ENCODE assay signal across 11 cellular contexts in genomic region chr1:206931709-206932108, GRCh38. TPM values are rescaled to one million over a fixed set of nuclear protein-coding genes. Genes with fewer than 3 reads are reported as not detected.
DNase-seq lines count a peak whose midpoint lies in the region; ATAC-seq, FAIRE-seq and TF ChIP-seq lines count a peak whose summit lies in the region.
"Had no signal": no experiment of that assay in that cellular context is flagged by ENCODE, and none has a peak within 500 bp of the region (broad histone marks: within the 10 kb centered on the region; RNA-seq: fewer than 3 reads in every experiment).

No MANE protein-coding gene starts in this region.

- no peak overlapping the region for H3K4me2 ChIP-seq in K562 (ENCODE audit: insufficient read depth, low read length)
- no peak overlapping the region for H3K4me2 ChIP-seq in osteoblast (ENCODE audit: insufficient read depth, low read length)

- TF ChIP-seq CTCF in GM06990 (IDR thresholded peaks at IDR 0.05; ENCODE audit: insufficient read depth, low read length, poor library complexity, severe bottlenecking): peak; percentile 39
- peak; percentile 17 for TF ChIP-seq CTCF in HFF-Myc (IDR thresholded peaks at IDR 0.05; ENCODE audit: low read depth, low read length, missing control alignments)
- peak; percentile 31 to 44 (median 31); a peak in 5 of 6 replicates for TF ChIP-seq CTCF in K562 (IDR thresholded peaks at IDR 0.05 in 2 of 3, conservative IDR thresholded peaks at IDR 0.05 in 1 of 3; ENCODE audit: insufficient read depth in 2 of 3, low read depth in 1 of 3, low read length in 3 of 3)
- TF ChIP-seq CTCF in osteoblast (IDR thresholded peaks at IDR 0.05; ENCODE audit: extremely low read depth, low read depth, low read length): peak; percentile 33
- no peak for TF ChIP-seq CTCF in coronary artery (IDR thresholded peaks at IDR 0.05)

- TF ChIP-seq POLR2A in K562 (conservative IDR thresholded peaks at IDR 0.05): no peak

- H3K4me1 ChIP-seq in K562 (replicated peaks in 1 of 2; ENCODE audit: control insufficient read depth in 2 of 2, insufficient read depth in 2 of 2, low read length in 2 of 2): peaks cover 9 to 10% of the 10 kb centered on the region in 2 experiments
- no peaks in the 10 kb centered on the region for H3K4me1 ChIP-seq in osteoblast (ENCODE audit: insufficient read depth, low read length)

- H3K9ac ChIP-seq in K562 (ENCODE audit: insufficient read depth in 1 of 2, low read depth in 2 of 2, low read length in 2 of 2): no peak overlapping the region

- TF ChIP-seq RAD21 in K562 (CRISPR knock-in tag; conservative IDR thresholded peaks at IDR 0.05 in 1 of 2, IDR thresholded peaks at IDR 0.05 in 1 of 2): no peak

- POLR2A ChIA-PET in K562 (lab: Yijun Ruan, JAX): interaction anchor here (0.8 to 1.6 kb wide), 10 partner anchors 9 to 119 kb away, joined by 3 to 6 read pairs (median 4); partner anchors contain the start of genes FCMR and YOD1

- no peaks in the 10 kb centered on the region for H3K9me1 ChIP-seq in K562 (ENCODE audit: control insufficient read depth, insufficient read depth, low read length)

- H4K20me1 ChIP-seq in K562 (replicated peaks; ENCODE audit: control insufficient read depth, insufficient read depth, low read length) (no peaks in the 10 kb centered on the region), osteoblast (ENCODE audit: insufficient read depth, low read length) (no peaks in the 10 kb centered on the region)

- peak overlapping the region; percentile 48 for H3K4me3 ChIP-seq in GM06990 (replicated peaks; ENCODE audit: low read depth, low read length)
- H3K4me3 ChIP-seq in HFF-Myc (replicated peaks; ENCODE audit: low read depth, low read length): no peak overlapping the region
- no peak overlapping the region for H3K4me3 ChIP-seq in K562
- no peak overlapping the region for H3K4me3 ChIP-seq in osteoblast (ENCODE audit: insufficient read depth, low read length)
- H3K4me3 ChIP-seq in coronary artery: no peak overlapping the region

- FAIRE-seq in K562 (lab: Jason Lieb, UNC): peak; percentile 32

- TF ChIP-seq EP300 in K562 (IDR thresholded peaks at IDR 0.05; ENCODE audit: low read length): no peak

- DNase-seq in GM06990 (ENCODE audit: extremely low read depth, insufficient read length) (no peak), HFF-Myc (ENCODE audit: extremely low read depth, low read depth) (no peak), K562 (ENCODE audit: extremely low read depth in 1 of 4, low spot score in 3 of 4) (peak in 2 of 4 experiments; percentile 54 to 59), osteoblast (ENCODE audit: insufficient read length, low spot score, missing footprints) (no peak), coronary artery (ENCODE audit: low spot score) (no peak)
- DNase-seq: activated T-cell treated with anti-CD3 and anti-CD28 coated beads, Interleukin-2, amount 50 U/mL, for 4 hours; RPMI8226; stimulated activated CD8-positive, alpha-beta memory T cell treated with anti-CD3 and anti-CD28 coated beads, Interleukin-4, amount 100 ng/mL, for 48 hours had no signal

- 19% methylated on average over 6 of the region's 6 CpGs for WGBS in K562 (ENCODE audit: insufficient coverage, low coverage, missing lambda C conversion rate)

- no peaks in the 10 kb centered on the region for H3K79me2 ChIP-seq in K562 (ENCODE audit: control insufficient read depth, insufficient read depth, low read length)
- no peaks in the 10 kb centered on the region for H3K79me2 ChIP-seq in osteoblast (ENCODE audit: insufficient read depth, low read length)

- BruUV-seq in K562 (replicated peaks; lab: Mats Ljungman, UMichigan): no TSS peak

- no peaks in the 10 kb centered on the region for H3K9me3 ChIP-seq in K562 (replicated peaks; ENCODE audit: control insufficient read depth, insufficient read depth, low read depth, low read length)
- no peaks in the 10 kb centered on the region for H3K9me3 ChIP-seq in osteoblast (ENCODE audit: low read depth, low read length)

- ATAC-seq in K562 (peak; percentile 62), GM18907 (IDR thresholded peaks at IDR 0.05; ENCODE audit: unreplicated experiment) (no peak), HG03565 (IDR thresholded peaks at IDR 0.05; ENCODE audit: unreplicated experiment) (no peak)
- ATAC-seq: activated T-cell treated with anti-CD3 and anti-CD28 coated beads, Interleukin-2, amount 50 U/mL, for 4 hours had no signal

- no peak overlapping the region for H3K27ac ChIP-seq in K562 (ENCODE audit: extremely low read depth, low read depth, low read length)
- H3K27ac ChIP-seq in osteoblast (ENCODE audit: low read depth, low read length): no peak overlapping the region
- H3K27ac ChIP-seq in coronary artery: no peak overlapping the region

- H3K27me3 ChIP-seq in GM06990 (replicated peaks; ENCODE audit: control insufficient read depth, insufficient read depth, low read length) (no peaks in the 10 kb centered on the region), K562 (ENCODE audit: control insufficient read depth in 2 of 2, insufficient read depth in 2 of 2, low read length in 2 of 2) (no peaks in the 10 kb centered on the region), osteoblast (ENCODE audit: insufficient read depth, low read length) (peaks cover 3% of the 10 kb centered on the region)

- intact Hi-C loops in K562 (cut with micrococcal nuclease): loop anchor here (5.0 kb wide), 1 partner anchor 476 kb away; no protein-coding TSS in a partner anchor

- CTCF ChIA-PET in K562 (lab: Yijun Ruan, JAX; ENCODE audit: low intra/inter-chr PET ratio): interaction anchor here (7.6 kb wide), 1 partner anchor 50 kb away, joined by 83 read pairs; no protein-coding TSS in a partner anchor

- in situ Hi-C loops in K562 (cut with MboI): loop anchor here (10.0 kb wide), 1 partner anchor 143 kb away; no protein-coding TSS in a partner anchor

- H2AFZ ChIP-seq in K562 (ENCODE audit: low read depth, low read length) (peak overlapping the region; percentile 40; the same call in 1 of the 2 replicates), osteoblast (ENCODE audit: low read length) (no peak overlapping the region)

- no peaks in the 10 kb centered on the region for H3K36me3 ChIP-seq in GM06990 (ENCODE audit: control insufficient read depth, insufficient read depth, low read length)
- H3K36me3 ChIP-seq in K562 (ENCODE audit: control insufficient read depth, insufficient read depth, low read length): no peaks in the 10 kb centered on the region
- H3K36me3 ChIP-seq in osteoblast (ENCODE audit: insufficient read depth, low read length): no peaks in the 10 kb centered on the region

RNA-seq across cellular contexts. Expression of gene FCMR, which starts 10.0 kb away (rescaled TPM):
- total RNA-seq in K562 (2011; cell fraction: chromatin; rRNA removed; ENCODE audit: low replicate concordance): not detected in 2 replicates
- total RNA-seq in K562 (2011; cell fraction: nucleolus; rRNA removed): not detected in 2 replicates
- not detected in 2 replicates for total RNA-seq in K562 (2011; cell fraction: nucleoplasm; rRNA removed)
- not detected in 2 replicates for total RNA-seq in K562 (2014; rRNA removed)
- total RNA-seq in K562 (2014; rRNA removed; fragmentation: Illumina TruSeq; extraction: Trizol): not detected in 2 replicates
- 0.11 TPM in 1 of 2 replicates, not detected in the other for total RNA-seq in K562 (2015; rRNA removed; fragmentation: Illumina TruSeq; extraction: Trizol)
- 0.54 and 0.82 TPM in 2 replicates for total RNA-seq in K562 (2021)
- polyA plus RNA-seq in K562 (2011; rRNA removed): not detected in 2 replicates
- 0.22 and 0.28 TPM in 2 replicates for polyA plus RNA-seq in K562 (2011; cell fraction: cytosol; rRNA removed)
- 0.25 and 0.26 TPM in 2 replicates for polyA plus RNA-seq in K562 (2011; cell fraction: nucleus; rRNA removed)
- 0.16 and 0.55 TPM in 2 replicates for polyA plus RNA-seq in K562 (2012)
- polyA plus RNA-seq in K562 (2014; fragmentation: Illumina TruSeq; extraction: Trizol): 0.30 and 0.32 TPM in 2 replicates
- polyA plus RNA-seq in K562 (2014; fragmentation: Nextera tagmentation; extraction: Ambion mirVana): under 1 TPM in 1 of 2 experiments, not detected in 1; 0.11 TPM
- not detected in 2 replicates for polyA plus RNA-seq in K562 (2014; rRNA removed)
- 0.32 TPM in 1 of 2 replicates, not detected in the other for polyA minus RNA-seq in K562 (2011; rRNA and poly(A)+ RNA removed)
- polyA minus RNA-seq in K562 (2011; cell fraction: cytosol; rRNA and poly(A)+ RNA removed): not detected in 2 replicates
- not detected in 2 replicates for polyA minus RNA-seq in K562 (2011; cell fraction: nucleus; rRNA and poly(A)+ RNA removed)
- 0.29 TPM in 1 of 2 replicates, not detected in the other for total RNA-seq in osteoblast

RNA-seq across cellular contexts. Expression of gene PIGR, which starts 14.6 kb away (rescaled TPM):
- not detected in 2 replicates for total RNA-seq in K562 (2011; cell fraction: chromatin; rRNA removed; ENCODE audit: low replicate concordance)
- not detected in 2 replicates for total RNA-seq in K562 (2011; cell fraction: nucleolus; rRNA removed)
- total RNA-seq in K562 (2011; cell fraction: nucleoplasm; rRNA removed): not detected in 2 replicates
- total RNA-seq in K562 (2014; rRNA removed) (0.05 TPM in 1 of 2 replicates, not detected in the other), K562 (2014; rRNA removed; fragmentation: Illumina TruSeq; extraction: Trizol) (not detected in 2 replicates), K562 (2015; rRNA removed; fragmentation: Illumina TruSeq; extraction: Trizol) (0.04 TPM in 1 of 2 replicates, not detected in the other), K562 (2021) (1.5 and 2.7 TPM in 2 replicates), osteoblast (not detected in 2 replicates)
- polyA plus RNA-seq in K562 (2011; rRNA removed) (not detected in 2 replicates), K562 (2014; fragmentation: Illumina TruSeq; extraction: Trizol) (0.03 TPM in 1 of 2 replicates, not detected in the other), K562 (2014; fragmentation: Nextera tagmentation; extraction: Ambion mirVana) (under 1 TPM; 0.01 to 0.03 TPM), K562 (2014; rRNA removed) (not detected in 2 replicates)
- polyA plus RNA-seq in K562 (2011; cell fraction: cytosol; rRNA removed): 0.01 TPM in 1 of 2 replicates, not detected in the other
- not detected in 2 replicates for polyA plus RNA-seq in K562 (2011; cell fraction: nucleus; rRNA removed)
- 0.05 and 0.10 TPM in 2 replicates for polyA plus RNA-seq in K562 (2012)
- polyA minus RNA-seq in K562 (2011; rRNA and poly(A)+ RNA removed): not detected in 2 replicates
- not detected in 2 replicates for polyA minus RNA-seq in K562 (2011; cell fraction: cytosol; rRNA and poly(A)+ RNA removed)
- not detected in 2 replicates for polyA minus RNA-seq in K562 (2011; cell fraction: nucleus; rRNA and poly(A)+ RNA removed)

RNA-seq across cellular contexts. Expression of gene IL24, which starts 34.5 kb away (rescaled TPM):
- total RNA-seq in K562 (2011; cell fraction: chromatin; rRNA removed; ENCODE audit: low replicate concordance): not detected in 2 replicates
- not detected in 2 replicates for total RNA-seq in K562 (2011; cell fraction: nucleolus; rRNA removed)
- not detected in 2 replicates for total RNA-seq in K562 (2011; cell fraction: nucleoplasm; rRNA removed)
- total RNA-seq in K562 (2014; rRNA removed) (not detected in 2 replicates), K562 (2014; rRNA removed; fragmentation: Illumina TruSeq; extraction: Trizol) (not detected in 2 replicates), K562 (2015; rRNA removed; fragmentation: Illumina TruSeq; extraction: Trizol) (not detected in 2 replicates), K562 (2021) (not detected in 2 replicates), osteoblast (not detected in 2 replicates)
- polyA plus RNA-seq in K562 (2011; rRNA removed) (not detected in 2 replicates), K562 (2014; fragmentation: Illumina TruSeq; extraction: Trizol) (not detected in 2 replicates), K562 (2014; fragmentation: Nextera tagmentation; extraction: Ambion mirVana) (under 1 TPM in 1 of 2 experiments, not detected in 1; 0.04 TPM), K562 (2014; rRNA removed) (0.19 TPM in 1 of 2 replicates, not detected in the other)
- 0.04 and 0.06 TPM in 2 replicates for polyA plus RNA-seq in K562 (2011; cell fraction: cytosol; rRNA removed)
- 0.07 TPM in 1 of 2 replicates, not detected in the other for polyA plus RNA-seq in K562 (2011; cell fraction: nucleus; rRNA removed)
- polyA plus RNA-seq in K562 (2012): 0.04 and 0.22 TPM in 2 replicates
- not detected in 2 replicates for polyA minus RNA-seq in K562 (2011; rRNA and poly(A)+ RNA removed)
- not detected in 2 replicates for polyA minus RNA-seq in K562 (2011; cell fraction: cytosol; rRNA and poly(A)+ RNA removed)
- not detected in 2 replicates for polyA minus RNA-seq in K562 (2011; cell fraction: nucleus; rRNA and poly(A)+ RNA removed)
- polyA plus RNA-seq: esophagus had no signal

RNA-seq across cellular contexts. Expression of gene FCAMR, which starts 38.6 kb away (rescaled TPM):
- total RNA-seq in K562 (2011; cell fraction: chromatin; rRNA removed; ENCODE audit: low replicate concordance): not detected in 2 replicates
- not detected in 2 replicates for total RNA-seq in K562 (2011; cell fraction: nucleolus; rRNA removed)
- not detected in 2 replicates for total RNA-seq in K562 (2011; cell fraction: nucleoplasm; rRNA removed)
- total RNA-seq in K562 (2014; rRNA removed) (not detected in 2 replicates), K562 (2014; rRNA removed; fragmentation: Illumina TruSeq; extraction: Trizol) (not detected in 2 replicates), K562 (2015; rRNA removed; fragmentation: Illumina TruSeq; extraction: Trizol) (not detected in 2 replicates), K562 (2021) (not detected in 2 replicates), osteoblast (not detected in 2 replicates)
- polyA plus RNA-seq in K562 (2011; rRNA removed) (not detected in 2 replicates), K562 (2014; fragmentation: Illumina TruSeq; extraction: Trizol) (not detected in 2 replicates), K562 (2014; fragmentation: Nextera tagmentation; extraction: Ambion mirVana) (not detected), K562 (2014; rRNA removed) (not detected in 2 replicates)
- not detected in 2 replicates for polyA plus RNA-seq in K562 (2011; cell fraction: cytosol; rRNA removed)
- polyA plus RNA-seq in K562 (2011; cell fraction: nucleus; rRNA removed): not detected in 2 replicates
- polyA plus RNA-seq in K562 (2012): not detected in 2 replicates
- polyA minus RNA-seq in K562 (2011; rRNA and poly(A)+ RNA removed): not detected in 2 replicates
- not detected in 2 replicates for polyA minus RNA-seq in K562 (2011; cell fraction: cytosol; rRNA and poly(A)+ RNA removed)
- not detected in 2 replicates for polyA minus RNA-seq in K562 (2011; cell fraction: nucleus; rRNA and poly(A)+ RNA removed)
- total RNA-seq: activated T-cell treated with anti-CD3 and anti-CD28 coated beads, Interleukin-2, amount 50 U/mL, for 4 hours had no signal
